ENCODE assay signal across 1 cellular context in the genomic region with DNA sequence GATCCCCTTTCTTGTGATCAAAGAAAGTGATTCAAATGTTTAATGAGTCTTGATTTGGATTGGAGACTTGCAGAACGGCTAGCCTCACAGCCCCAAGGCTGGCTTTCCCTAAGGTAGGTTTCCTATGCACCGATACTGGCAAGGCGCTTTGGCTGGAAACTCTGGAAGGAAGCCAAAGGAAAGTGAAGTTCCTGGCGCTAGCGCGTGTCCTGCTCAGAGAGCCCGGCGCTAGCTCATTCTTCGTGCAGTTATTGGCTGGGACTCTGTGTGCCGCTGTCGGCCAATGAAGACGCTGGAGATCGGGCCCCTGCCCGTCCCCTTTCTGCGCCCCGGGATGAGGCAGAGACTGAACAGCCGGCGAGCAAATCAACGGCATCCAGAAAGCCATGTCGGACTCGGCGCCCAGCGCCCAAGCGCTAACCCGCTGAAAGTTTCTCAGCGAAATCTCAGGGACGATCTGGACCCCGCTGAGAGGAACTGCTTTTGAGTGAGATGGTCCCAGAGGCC.
TF ChIP-seq lines count a peak whose summit lies in the region.

A gene (plus strand): TSS at position 342 of the 507 bp plus-strand sequence. CDS start 151 bp downstream, at position 493.

TF ChIP-seq in GM23338, 12 proteins besides CTCF, POLR2A, EP300 and RAD21 (continued from another document):
- TF ChIP-seq, protein P1, sequence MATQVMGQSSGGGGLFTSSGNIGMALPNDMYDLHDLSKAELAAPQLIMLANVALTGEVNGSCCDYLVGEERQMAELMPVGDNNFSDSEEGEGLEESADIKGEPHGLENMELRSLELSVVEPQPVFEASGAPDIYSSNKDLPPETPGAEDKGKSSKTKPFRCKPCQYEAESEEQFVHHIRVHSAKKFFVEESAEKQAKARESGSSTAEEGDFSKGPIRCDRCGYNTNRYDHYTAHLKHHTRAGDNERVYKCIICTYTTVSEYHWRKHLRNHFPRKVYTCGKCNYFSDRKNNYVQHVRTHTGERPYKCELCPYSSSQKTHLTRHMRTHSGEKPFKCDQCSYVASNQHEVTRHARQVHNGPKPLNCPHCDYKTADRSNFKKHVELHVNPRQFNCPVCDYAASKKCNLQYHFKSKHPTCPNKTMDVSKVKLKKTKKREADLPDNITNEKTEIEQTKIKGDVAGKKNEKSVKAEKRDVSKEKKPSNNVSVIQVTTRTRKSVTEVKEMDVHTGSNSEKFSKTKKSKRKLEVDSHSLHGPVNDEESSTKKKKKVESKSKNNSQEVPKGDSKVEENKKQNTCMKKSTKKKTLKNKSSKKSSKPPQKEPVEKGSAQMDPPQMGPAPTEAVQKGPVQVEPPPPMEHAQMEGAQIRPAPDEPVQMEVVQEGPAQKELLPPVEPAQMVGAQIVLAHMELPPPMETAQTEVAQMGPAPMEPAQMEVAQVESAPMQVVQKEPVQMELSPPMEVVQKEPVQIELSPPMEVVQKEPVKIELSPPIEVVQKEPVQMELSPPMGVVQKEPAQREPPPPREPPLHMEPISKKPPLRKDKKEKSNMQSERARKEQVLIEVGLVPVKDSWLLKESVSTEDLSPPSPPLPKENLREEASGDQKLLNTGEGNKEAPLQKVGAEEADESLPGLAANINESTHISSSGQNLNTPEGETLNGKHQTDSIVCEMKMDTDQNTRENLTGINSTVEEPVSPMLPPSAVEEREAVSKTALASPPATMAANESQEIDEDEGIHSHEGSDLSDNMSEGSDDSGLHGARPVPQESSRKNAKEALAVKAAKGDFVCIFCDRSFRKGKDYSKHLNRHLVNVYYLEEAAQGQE (IDR thresholded peaks at IDR 0.05; ENCODE audit: unreplicated experiment) = no peak
- TF ChIP-seq POLR2AphosphoS5 (IDR thresholded peaks at IDR 0.05; ENCODE audit: low read depth) = no peak
- no peak for TF ChIP-seq EZH2 (IDR thresholded peaks at IDR 0.05; ENCODE audit: low read depth, unreplicated experiment)
- no peak for TF ChIP-seq ZNF114 (CRISPR knock-in tag; IDR thresholded peaks at IDR 0.05)
- no peak for TF ChIP-seq ZNF331 (CRISPR knock-in tag; IDR thresholded peaks at IDR 0.05; ENCODE audit: low read depth)
- TF ChIP-seq, protein P2, sequence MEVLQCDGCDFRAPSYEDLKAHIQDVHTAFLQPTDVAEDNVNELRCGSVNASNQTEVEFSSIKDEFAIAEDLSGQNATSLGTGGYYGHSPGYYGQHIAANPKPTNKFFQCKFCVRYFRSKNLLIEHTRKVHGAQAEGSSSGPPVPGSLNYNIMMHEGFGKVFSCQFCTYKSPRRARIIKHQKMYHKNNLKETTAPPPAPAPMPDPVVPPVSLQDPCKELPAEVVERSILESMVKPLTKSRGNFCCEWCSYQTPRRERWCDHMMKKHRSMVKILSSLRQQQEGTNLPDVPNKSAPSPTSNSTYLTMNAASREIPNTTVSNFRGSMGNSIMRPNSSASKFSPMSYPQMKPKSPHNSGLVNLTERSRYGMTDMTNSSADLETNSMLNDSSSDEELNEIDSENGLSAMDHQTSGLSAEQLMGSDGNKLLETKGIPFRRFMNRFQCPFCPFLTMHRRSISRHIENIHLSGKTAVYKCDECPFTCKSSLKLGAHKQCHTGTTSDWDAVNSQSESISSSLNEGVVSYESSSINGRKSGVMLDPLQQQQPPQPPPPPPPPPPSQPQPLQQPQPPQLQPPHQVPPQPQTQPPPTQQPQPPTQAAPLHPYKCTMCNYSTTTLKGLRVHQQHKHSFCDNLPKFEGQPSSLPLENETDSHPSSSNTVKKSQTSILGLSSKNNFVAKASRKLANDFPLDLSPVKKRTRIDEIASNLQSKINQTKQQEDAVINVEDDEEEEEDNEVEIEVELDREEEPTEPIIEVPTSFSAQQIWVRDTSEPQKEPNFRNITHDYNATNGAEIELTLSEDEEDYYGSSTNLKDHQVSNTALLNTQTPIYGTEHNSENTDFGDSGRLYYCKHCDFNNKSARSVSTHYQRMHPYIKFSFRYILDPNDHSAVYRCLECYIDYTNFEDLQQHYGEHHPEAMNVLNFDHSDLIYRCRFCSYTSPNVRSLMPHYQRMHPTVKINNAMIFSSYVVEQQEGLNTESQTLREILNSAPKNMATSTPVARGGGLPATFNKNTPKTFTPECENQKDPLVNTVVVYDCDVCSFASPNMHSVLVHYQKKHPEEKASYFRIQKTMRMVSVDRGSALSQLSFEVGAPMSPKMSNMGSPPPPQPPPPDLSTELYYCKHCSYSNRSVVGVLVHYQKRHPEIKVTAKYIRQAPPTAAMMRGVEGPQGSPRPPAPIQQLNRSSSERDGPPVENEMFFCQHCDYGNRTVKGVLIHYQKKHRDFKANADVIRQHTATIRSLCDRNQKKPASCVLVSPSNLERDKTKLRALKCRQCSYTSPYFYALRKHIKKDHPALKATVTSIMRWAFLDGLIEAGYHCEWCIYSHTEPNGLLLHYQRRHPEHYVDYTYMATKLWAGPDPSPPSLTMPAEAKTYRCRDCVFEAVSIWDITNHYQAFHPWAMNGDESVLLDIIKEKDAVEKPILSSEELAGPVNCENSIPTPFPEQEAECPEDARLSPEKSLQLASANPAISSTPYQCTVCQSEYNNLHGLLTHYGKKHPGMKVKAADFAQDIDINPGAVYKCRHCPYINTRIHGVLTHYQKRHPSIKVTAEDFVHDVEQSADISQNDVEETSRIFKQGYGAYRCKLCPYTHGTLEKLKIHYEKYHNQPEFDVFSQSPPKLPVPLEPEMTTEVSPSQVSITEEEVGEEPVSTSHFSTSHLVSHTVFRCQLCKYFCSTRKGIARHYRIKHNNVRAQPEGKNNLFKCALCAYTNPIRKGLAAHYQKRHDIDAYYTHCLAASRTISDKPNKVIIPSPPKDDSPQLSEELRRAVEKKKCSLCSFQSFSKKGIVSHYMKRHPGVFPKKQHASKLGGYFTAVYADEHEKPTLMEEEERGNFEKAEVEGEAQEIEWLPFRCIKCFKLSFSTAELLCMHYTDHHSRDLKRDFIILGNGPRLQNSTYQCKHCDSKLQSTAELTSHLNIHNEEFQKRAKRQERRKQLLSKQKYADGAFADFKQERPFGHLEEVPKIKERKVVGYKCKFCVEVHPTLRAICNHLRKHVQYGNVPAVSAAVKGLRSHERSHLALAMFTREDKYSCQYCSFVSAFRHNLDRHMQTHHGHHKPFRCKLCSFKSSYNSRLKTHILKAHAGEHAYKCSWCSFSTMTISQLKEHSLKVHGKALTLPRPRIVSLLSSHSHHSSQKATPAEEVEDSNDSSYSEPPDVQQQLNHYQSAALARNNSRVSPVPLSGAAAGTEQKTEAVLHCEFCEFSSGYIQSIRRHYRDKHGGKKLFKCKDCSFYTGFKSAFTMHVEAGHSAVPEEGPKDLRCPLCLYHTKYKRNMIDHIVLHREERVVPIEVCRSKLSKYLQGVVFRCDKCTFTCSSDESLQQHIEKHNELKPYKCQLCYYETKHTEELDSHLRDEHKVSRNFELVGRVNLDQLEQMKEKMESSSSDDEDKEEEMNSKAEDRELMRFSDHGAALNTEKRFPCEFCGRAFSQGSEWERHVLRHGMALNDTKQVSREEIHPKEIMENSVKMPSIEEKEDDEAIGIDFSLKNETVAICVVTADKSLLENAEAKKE (CRISPR knock-in tag; IDR thresholded peaks at IDR 0.05) = no peak
- no peak for TF ChIP-seq STAT1 (IDR thresholded peaks at IDR 0.05; ENCODE audit: unreplicated experiment)
- no peak for TF ChIP-seq EZH2phosphoT487 (IDR thresholded peaks at IDR 0.05; ENCODE audit: unreplicated experiment)
- TF ChIP-seq CREB1 (CRISPR knock-in tag; IDR thresholded peaks at IDR 0.05; ENCODE audit: low read depth) = no peak
